Comparison of ENCODE assay signal across 1 cellular context in the genomic region with DNA sequence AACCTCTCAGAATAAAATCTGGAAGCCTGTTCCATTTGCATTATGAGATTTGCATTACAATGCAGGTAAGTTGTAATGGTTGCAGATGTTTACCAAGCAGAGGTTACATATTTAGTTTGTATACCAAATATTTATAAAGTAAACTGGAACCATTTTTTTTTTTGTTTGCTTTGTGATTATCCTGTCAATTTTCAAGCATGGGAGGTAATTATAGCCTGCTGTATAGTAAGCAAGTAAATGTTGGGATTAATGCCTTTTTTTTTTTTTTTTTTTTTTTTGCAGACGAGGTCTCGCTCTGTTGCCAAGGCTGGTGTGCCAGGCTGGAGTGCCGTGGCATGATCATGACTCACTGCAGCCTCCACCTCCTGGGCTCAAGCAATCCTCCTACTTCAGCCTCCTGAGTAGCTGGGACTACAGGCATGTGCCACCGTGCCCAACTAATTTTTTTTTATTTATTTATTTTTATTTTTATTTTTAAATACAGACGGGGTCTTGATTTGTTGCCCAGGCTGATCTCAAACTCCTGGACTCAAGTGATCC.
TF ChIP-seq lines count a peak whose summit lies in the region.

No MANE protein-coding gene starts in this region.

TF ChIP-seq in SK-N-SH treated with all-trans-retinoic acid at 6 μM for 48 hours, 23 proteins besides CTCF, POLR2A, EP300 and RAD21 (continued from another document):
- TF ChIP-seq CREB5 (CRISPR knock-in tag; IDR thresholded peaks at IDR 0.05; ENCODE audit: low read depth) (no peak), ZNF70 (CRISPR knock-in tag; IDR thresholded peaks at IDR 0.05) (no peak), ZNF565 (CRISPR knock-in tag; conservative IDR thresholded peaks at IDR 0.05; ENCODE audit: low read depth) (no peak), TOX (CRISPR knock-in tag; IDR thresholded peaks at IDR 0.05; ENCODE audit: borderline replicate concordance) (no peak), ZFP3 (CRISPR knock-in tag; IDR thresholded peaks at IDR 0.05) (no peak), PPARA (CRISPR knock-in tag; IDR thresholded peaks at IDR 0.05; ENCODE audit: borderline replicate concordance) (no peak), CSDC2 (CRISPR knock-in tag; IDR thresholded peaks at IDR 0.05) (no peak), CSRNP3 (CRISPR knock-in tag; IDR thresholded peaks at IDR 0.05) (no peak), ZNF8 (CRISPR knock-in tag; IDR thresholded peaks at IDR 0.05) (no peak), BACH2 (CRISPR knock-in tag; IDR thresholded peaks at IDR 0.05; ENCODE audit: borderline replicate concordance) (no peak), ARNTL (CRISPR knock-in tag; IDR thresholded peaks at IDR 0.05; ENCODE audit: borderline replicate concordance, low read depth) (no peak), ISL1 (CRISPR knock-in tag; IDR thresholded peaks at IDR 0.05) (no peak), ESRRG (CRISPR knock-in tag; IDR thresholded peaks at IDR 0.05) (no peak), ZFP30 (CRISPR knock-in tag; IDR thresholded peaks at IDR 0.05) (no peak)
